In genomic region chr17:74211929-74212261, GRCh38 we compare ENCODE assay signal across 8 cellular contexts. TPM values are rescaled to one million over a fixed set of nuclear protein-coding genes. Genes with fewer than 3 reads are reported as not detected.
DNase-seq lines count a peak whose midpoint lies in the region; ATAC-seq and TF ChIP-seq lines count a peak whose summit lies in the region.

No MANE protein-coding gene starts in this region.

- H3K27me3 ChIP-seq in adrenal gland: no peaks in the 10 kb centered on the region
- H3K27me3 ChIP-seq in left lung: peaks cover 0 to 21% of the 10 kb centered on the region in 2 donors
- H3K27me3 ChIP-seq in thoracic aorta (replicated peaks; ENCODE audit: insufficient read depth): no peaks in the 10 kb centered on the region

- H3K36me3 ChIP-seq in adrenal gland (replicated peaks in 1 of 2): peaks cover 0 to 36% of the 10 kb centered on the region in 2 donors
- peaks cover 0 to 42% of the 10 kb centered on the region in 2 donors for H3K36me3 ChIP-seq in left lung
- H3K36me3 ChIP-seq in thoracic aorta: peaks cover 26% of the 10 kb centered on the region

- in situ Hi-C loops in GM13977 (cut with MboI; ENCODE audit: low pct_unique_long_range_greater_than_20kb, low sequenced_read_pairs, unreplicated experiment): no loop called here

- TF ChIP-seq POLR2A in adrenal gland (IDR thresholded peaks at IDR 0.05): no peak

- peak overlapping the region in 3 of 5 donors; percentile 85 to 89 (median 88) for H3K27ac ChIP-seq in adrenal gland
- H3K27ac ChIP-seq in left lung: peak overlapping the region in 1 of 2 donors; percentile 81
- no peak overlapping the region for H3K27ac ChIP-seq in thoracic aorta

- WGBS in adrenal gland, 4 donors: 30 to 35% (median 33%) methylated on average over 8 to 12 of the region's 12 CpGs

- H3K9me3 ChIP-seq in adrenal gland (replicated peaks in 1 of 3): no peaks in the 10 kb centered on the region
- H3K9me3 ChIP-seq in left lung: no peaks in the 10 kb centered on the region
- no peaks in the 10 kb centered on the region for H3K9me3 ChIP-seq in thoracic aorta

- no peak for ATAC-seq in left lung
- ATAC-seq in thoracic aorta (ENCODE audit: insufficient number of reproducible peaks, low FRiP score, low read depth): no peak
- no peak for ATAC-seq in GM21825 (IDR thresholded peaks at IDR 0.05; ENCODE audit: unreplicated experiment)

- H3K4me3 ChIP-seq in adrenal gland: peak overlapping the region in 3 of 4 donors; percentile 3 to 64 (median 39)
- H3K4me3 ChIP-seq in left lung: peak overlapping the region; percentile 53 to 54
- peak overlapping the region; percentile 92 for H3K4me3 ChIP-seq in thoracic aorta

- intact Hi-C loops in adrenal gland (cut with DNase I): loop anchor here (5.0 to 10.0 kb wide), 3 partner anchors 63 to 153 kb away; partner anchors contain the start of genes BTBD17 (in 1 of the 2), DNAI2 (in 1 of the 2) and GPR142 (in 1 of the 2)
- intact Hi-C loops in left lung (cut with DNase I): loop anchor here in 1 of 2 donors (5.0 kb wide), 1 partner anchor 85 kb away; no protein-coding TSS in a partner anchor

- DNase-seq in activated CD8-positive, alpha-beta memory T cell treated with anti-CD3 and anti-CD28 coated beads for 24 hours: peak; percentile 76
- no peak for DNase-seq in activated CD8-positive, alpha-beta memory T cell treated with anti-CD3 and anti-CD28 coated beads, Interleukin-2, amount 50 U/mL, for 4 hours
- peak in 1 of 7 donors; percentile 64 for DNase-seq in adrenal gland
- no peak for DNase-seq in left lung
- DNase-seq in thoracic aorta (ENCODE audit: low spot score): no peak
- no peak for DNase-seq in UCSD-AML1 (lab: John Stamatoyannopoulos, UW; ENCODE audit: unreplicated experiment)
- DNase-seq in GM13977 (ENCODE audit: low spot score): no peak

- TF ChIP-seq CTCF in adrenal gland (IDR thresholded peaks at IDR 0.05): no peak
- TF ChIP-seq CTCF in left lung (IDR thresholded peaks at IDR 0.05): no peak
- no peak for TF ChIP-seq CTCF in thoracic aorta (IDR thresholded peaks at IDR 0.05)
- TF ChIP-seq CTCF in GM13977 (IDR thresholded peaks at IDR 0.05; ENCODE audit: extremely low read depth, insufficient read depth, missing control alignments): no peak

- H3K4me1 ChIP-seq in adrenal gland (replicated peaks in 1 of 2) (peaks cover 26 to 47% of the 10 kb centered on the region in 2 donors), left lung (peaks cover 21 to 68% of the 10 kb centered on the region in 2 donors), thoracic aorta (ENCODE audit: control insufficient read depth in 1 of 2, low read depth in 2 of 2) (peaks cover 26 to 41% of the 10 kb centered on the region in 2 donors)

RNA-seq across cellular contexts. Expression of gene TTYH2, which starts 1.5 kb away (rescaled TPM):
- total RNA-seq in adrenal gland (10 to 100 TPM in 4 of 8 donors, 1 to 10 TPM in 4; 4.3 to 24.0 (median 9.9) TPM), left lung (1 to 10 TPM; 6.9 to 7.7 TPM), thoracic aorta (1 to 10 TPM; 2.4 to 3.3 TPM)
- polyA plus RNA-seq in adrenal gland: 10 to 100 TPM in 1 of 3 donors, 1 to 10 TPM in 2; 2.9 to 40.5 (median 5.6) TPM

RNA-seq across cellular contexts. Expression of gene RPL38, which starts 8.4 kb away (rescaled TPM):
- total RNA-seq in adrenal gland (100 to 1,000 TPM; 136 to 899 (median 690) TPM), left lung (100 to 1,000 TPM; 624 to 726 TPM), thoracic aorta (100 to 1,000 TPM; 163 to 177 TPM)
- polyA plus RNA-seq in adrenal gland: 1,000 to 10,000 TPM in 2 of 3 donors, 100 to 1,000 TPM in 1; 998 to 1,921 (median 1,717) TPM

Comparison
In these comparisons a context has a peak if more than half of its experiments do, and no peak if none do; other contexts are left out.
1. H3K27ac ChIP-seq: peak in adrenal gland (3 of 5); none in thoracic aorta (0 of 2).
2. H3K4me3 ChIP-seq: peak in every context shown above with its lines; median percentile 92 in thoracic aorta; 54 in left lung; 39 in adrenal gland.